ENCODE assay signal across 10 cellular contexts in the genomic region with DNA sequence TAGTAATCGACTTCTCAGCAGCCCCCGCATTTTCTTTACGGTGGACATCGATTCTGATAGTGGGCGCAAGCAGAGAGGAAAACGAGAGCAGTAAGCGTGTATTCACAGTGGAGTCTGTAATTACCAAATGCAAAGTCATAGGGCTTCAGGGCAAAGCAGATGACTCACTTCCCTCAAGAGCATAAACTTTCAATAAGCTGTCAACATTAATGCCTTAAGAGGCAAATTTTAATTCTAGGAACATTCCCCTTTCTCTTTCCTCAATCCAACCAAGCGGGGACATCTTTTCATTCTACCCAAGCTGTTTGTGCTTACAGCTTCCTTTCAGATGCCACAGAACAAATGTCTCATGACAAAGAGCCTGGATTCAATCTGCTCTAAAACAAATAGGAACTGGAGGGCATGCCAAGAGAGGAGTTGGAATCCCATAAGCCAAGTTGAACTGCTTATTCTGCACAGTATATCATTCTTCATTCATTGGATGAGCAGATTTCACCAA. TPM values are rescaled to one million over a fixed set of nuclear protein-coding genes. Genes with fewer than 3 reads are reported as not detected.
DNase-seq lines count a peak whose midpoint lies in the region; ATAC-seq and TF ChIP-seq lines count a peak whose summit lies in the region.
"Had no signal": no experiment of that assay in that cellular context is flagged by ENCODE, and none has a peak within 500 bp of the region (broad histone marks: within the 10 kb centered on the region; RNA-seq: fewer than 3 reads in every experiment).

No MANE protein-coding gene starts in this region.

- no peaks in the 10 kb centered on the region for H3K36me3 Mint-ChIP-seq in activated T-cell treated with anti-CD3 and anti-CD28 coated beads, Interleukin-2, amount 50 U/mL, for 24 hours (ENCODE audit: low read depth)
- H3K36me3 Mint-ChIP-seq in type B pancreatic cell = peaks cover 48% of the 10 kb centered on the region

- peak overlapping the region; percentile 58 for H3K27ac Mint-ChIP-seq in activated T-cell treated with anti-CD3 and anti-CD28 coated beads, Interleukin-2, amount 50 U/mL, for 24 hours
- H3K27ac Mint-ChIP-seq in type B pancreatic cell = peak overlapping the region; percentile 60

- H3K36me3 ChIP-seq in fibroblast of lung (ENCODE audit: control insufficient read depth, insufficient read depth, low read length) = no peaks in the 10 kb centered on the region

- H2AFZ ChIP-seq in fibroblast of lung (ENCODE audit: low read length) = no peak overlapping the region

- no peak overlapping the region for H3K4me2 ChIP-seq in fibroblast of lung (ENCODE audit: extremely low read depth, insufficient read depth, low read length)

- H3K27me3 ChIP-seq in fibroblast of lung (ENCODE audit: control insufficient read depth, insufficient read depth, low read length) = no peaks in the 10 kb centered on the region

- peak overlapping the region in 1 of 4 experiments; percentile 31 for H3K4me3 ChIP-seq in fibroblast of lung (replicated peaks in 1 of 4; ENCODE audit: control extremely low read depth in 1 of 4, insufficient read depth in 1 of 4, low read depth in 3 of 4, low read length in 4 of 4)

- H3K4me3 Mint-ChIP-seq in activated T-cell treated with anti-CD3 and anti-CD28 coated beads, Interleukin-2, amount 50 U/mL, for 24 hours = peak overlapping the region; percentile 30
- peak overlapping the region; percentile 20 for H3K4me3 Mint-ChIP-seq in type B pancreatic cell

- H3K9me3 ChIP-seq in fibroblast of lung (ENCODE audit: control insufficient read depth, insufficient read depth, low read depth, low read length) = no peaks in the 10 kb centered on the region

- no peaks in the 10 kb centered on the region for H3K9me3 Mint-ChIP-seq in activated T-cell treated with anti-CD3 and anti-CD28 coated beads, Interleukin-2, amount 50 U/mL, for 24 hours
- H3K9me3 Mint-ChIP-seq in type B pancreatic cell = no peaks in the 10 kb centered on the region

- ATAC-seq in HG03025 (IDR thresholded peaks at IDR 0.05; ENCODE audit: low FRiP score, unreplicated experiment) (no peak), HG02642 (IDR thresholded peaks at IDR 0.05; ENCODE audit: poor library complexity, unreplicated experiment) (no peak)

- no peaks in the 10 kb centered on the region for H3K79me2 ChIP-seq in fibroblast of lung (ENCODE audit: control insufficient read depth, insufficient read depth, low read length)

- no peaks in the 10 kb centered on the region for H4K20me1 ChIP-seq in fibroblast of lung (ENCODE audit: control insufficient read depth, extremely low read depth, insufficient read depth, low read length)

- peaks cover 45% of the 10 kb centered on the region for H3K4me1 Mint-ChIP-seq in activated T-cell treated with anti-CD3 and anti-CD28 coated beads, Interleukin-2, amount 50 U/mL, for 24 hours (ENCODE audit: low read depth)
- peaks cover 34% of the 10 kb centered on the region for H3K4me1 Mint-ChIP-seq in type B pancreatic cell (ENCODE audit: unreplicated experiment)

- TF ChIP-seq CTCF in fibroblast of lung (conservative IDR thresholded peaks at IDR 0.05 in 1 of 2, IDR thresholded peaks at IDR 0.05 in 1 of 2; ENCODE audit: low read depth in 1 of 2, low read length in 2 of 2) = no peak
- no peak for TF ChIP-seq CTCF in type B pancreatic cell (conservative IDR thresholded peaks at IDR 0.05)

- H3K9ac ChIP-seq in fibroblast of lung (ENCODE audit: insufficient read depth, low read length) = no peak overlapping the region

- H3K27me3 Mint-ChIP-seq in activated T-cell treated with anti-CD3 and anti-CD28 coated beads, Interleukin-2, amount 50 U/mL, for 24 hours = no peaks in the 10 kb centered on the region
- H3K27me3 Mint-ChIP-seq in type B pancreatic cell = no peaks in the 10 kb centered on the region

- DNase-seq in activated T-cell treated with anti-CD3 and anti-CD28 coated beads, Interleukin-2, amount 50 U/mL, for 24 hours = no peak
- no peak for DNase-seq in activated T-cell treated with anti-CD3 and anti-CD28 coated beads, Interleukin-2, amount 50 U/mL, for 1 hour
- DNase-seq in RPMI7951 (ENCODE audit: low read depth) = peak; percentile 97
- DNase-seq in fibroblast of lung (ENCODE audit: low read depth in 2 of 2) = peak; percentile 89
- DNase-seq in type B pancreatic cell (ENCODE audit: extremely low spot score, unreplicated experiment) = no peak
- no peak for DNase-seq in activated gamma-delta T cell (lab: John Stamatoyannopoulos, UW)
- DNase-seq: DMS 273 treated with DMSO at 0.1 percent for 48 hours, midbrain had no signal

- H3K27ac ChIP-seq in fibroblast of lung (ENCODE audit: insufficient read depth, low read length) = peak overlapping the region; percentile 13

- H3K4me1 ChIP-seq in fibroblast of lung (ENCODE audit: control insufficient read depth, extremely low read depth, insufficient read depth, low read length) = peaks cover 15% of the 10 kb centered on the region

RNA-seq across cellular contexts. Expression of gene MALSU1, which starts 48.6 kb away (rescaled TPM):
- 99.5 and 135 TPM in 2 replicates for total RNA-seq in RPMI7951 (2014; rRNA removed; shearing (Covaris generic))
- 77.6 and 85.0 TPM in 2 replicates for total RNA-seq in fibroblast of lung
- polyA plus RNA-seq in fibroblast of lung = 54.8 and 73.2 TPM in 2 replicates
- 82.9 and 96.7 TPM in 2 replicates for polyA plus RNA-seq in fibroblast of lung (2012)
- 4.6 and 16.1 TPM in 2 replicates for polyA minus RNA-seq in fibroblast of lung (ENCODE audit: low replicate concordance)
- 50.0 and 50.5 TPM in 2 replicates for total RNA-seq in type B pancreatic cell (ENCODE audit: low replicate concordance)

Comparison
In these comparisons a context has a peak if more than half of its experiments do, and no peak if none do; other contexts are left out.
1. DNase-seq: peak in RPMI7951 (single experiment) and fibroblast of lung (2 of 2); none in activated T-cell treated with anti-CD3 and anti-CD28 coated beads, Interleukin-2, amount 50 U/mL, for 24 hours (single experiment), activated T-cell treated with anti-CD3 and anti-CD28 coated beads, Interleukin-2, amount 50 U/mL, for 1 hour (single experiment), type B pancreatic cell (single experiment) and activated gamma-delta T cell (single experiment).